Comparison of ENCODE assay signal across 1 cellular context in genomic region chr2:190982263-190983034, GRCh38.
TF ChIP-seq lines count a peak whose summit lies in the region.

No MANE protein-coding gene starts in this region.

TF ChIP-seq in K562, 482 proteins besides CTCF, POLR2A, EP300 and RAD21 (continued from another document):
- no peak for TF ChIP-seq ATF2 (CRISPR knock-in tag; IDR thresholded peaks at IDR 0.05)
- no peak for TF ChIP-seq E2F5 (CRISPR knock-in tag; IDR thresholded peaks at IDR 0.05)
- no peak for TF ChIP-seq HEY1 (CRISPR knock-in tag; IDR thresholded peaks at IDR 0.05; ENCODE audit: borderline replicate concordance)
- TF ChIP-seq HMG20B (CRISPR knock-in tag; IDR thresholded peaks at IDR 0.05) = no peak
- TF ChIP-seq CHCHD3 (CRISPR knock-in tag; IDR thresholded peaks at IDR 0.05) = no peak
- no peak for TF ChIP-seq SOX6 (IDR thresholded peaks at IDR 0.05)
- TF ChIP-seq KDM5B (IDR thresholded peaks at IDR 0.05; ENCODE audit: insufficient replicate concordance, low read depth, low read length) = no peak
- no peak for TF ChIP-seq ZNF212 (CRISPR knock-in tag; IDR thresholded peaks at IDR 0.05)
- TF ChIP-seq ZNF174 (CRISPR knock-in tag; IDR thresholded peaks at IDR 0.05) = no peak
- peak; percentile 96 for TF ChIP-seq ZNF316 (IDR thresholded peaks at IDR 0.05)
- no peak for TF ChIP-seq SAP30 (IDR thresholded peaks at IDR 0.05; ENCODE audit: borderline replicate concordance, insufficient read depth, low read depth, low read length, poor library complexity, severe bottlenecking)
- TF ChIP-seq SMC3 (conservative IDR thresholded peaks at IDR 0.05; ENCODE audit: insufficient read depth, low read depth, low read length) = no peak
- no peak for TF ChIP-seq ATF1 (CRISPR knock-in tag; IDR thresholded peaks at IDR 0.05)
- TF ChIP-seq ATF1 (tag; IDR thresholded peaks at IDR 0.05) = no peak
- TF ChIP-seq MAFG (tag; conservative IDR thresholded peaks at IDR 0.05) = peak; percentile 93
- TF ChIP-seq CBX1 (IDR thresholded peaks at IDR 0.05; ENCODE audit: low read depth) = no peak
- no peak for TF ChIP-seq NR2C2 (CRISPR knock-in tag; IDR thresholded peaks at IDR 0.05)
- TF ChIP-seq NR2C2 (tag; IDR thresholded peaks at IDR 0.05) = no peak
- TF ChIP-seq PHF20 (IDR thresholded peaks at IDR 0.05; ENCODE audit: partially characterized antibody) = no peak
